In genomic region chr12:6773662-6774351, GRCh38 we compare ENCODE assay signal across 12 cellular contexts. TPM values are rescaled to one million over a fixed set of nuclear protein-coding genes. Genes with fewer than 3 reads are reported as not detected.
DNase-seq lines count a peak whose midpoint lies in the region; ATAC-seq, FAIRE-seq and TF ChIP-seq lines count a peak whose summit lies in the region.
"Had no signal": no experiment of that assay in that cellular context is flagged by ENCODE, and none has a peak within 500 bp of the region (broad histone marks: within the 10 kb centered on the region; RNA-seq: fewer than 3 reads in every experiment).

No MANE protein-coding gene starts in this region.

- H3K9me3 ChIP-seq in small intestine (ENCODE audit: control insufficient read depth, low read depth) (no peaks in the 10 kb centered on the region), body of pancreas (no peaks in the 10 kb centered on the region), aorta (ENCODE audit: control insufficient read depth, low read length) (no peaks in the 10 kb centered on the region)

- H3K4me3 Mint-ChIP-seq in activated CD4-positive, alpha-beta T cell treated with anti-CD3 and anti-CD28 coated beads, Interleukin-2, amount 10 ng/mL, durations not matched to agents 24 days and 14 days: peak overlapping the region; percentile 83
- peak overlapping the region; percentile 89 to 90 for H3K4me3 Mint-ChIP-seq in effector memory CD8-positive, alpha-beta T cell

- peak overlapping the region; percentile 90 for H3K27ac Mint-ChIP-seq in activated CD4-positive, alpha-beta T cell treated with anti-CD3 and anti-CD28 coated beads, Interleukin-2, amount 10 ng/mL, durations not matched to agents 24 days and 14 days
- peak overlapping the region; percentile 91 to 92 for H3K27ac Mint-ChIP-seq in effector memory CD8-positive, alpha-beta T cell

- H3K27me3 ChIP-seq in small intestine (ENCODE audit: control insufficient read depth in 2 of 2, insufficient read depth in 2 of 2, low read length in 2 of 2) (peaks cover 0 to 3% of the 10 kb centered on the region in 2 donors), body of pancreas (no peaks in the 10 kb centered on the region), aorta (ENCODE audit: control insufficient read depth in 1 of 2, insufficient read depth in 2 of 2, low read length in 1 of 2) (no peaks in the 10 kb centered on the region)

- TF ChIP-seq POLR2A in GM12891 (IDR thresholded peaks at IDR 0.05; ENCODE audit: low read depth, low read length) (no peak), body of pancreas (IDR thresholded peaks at IDR 0.05) (no peak)

- 15 to 19% (median 16%) methylated on average over 39 to 57 of the region's 57 CpGs for WGBS in small intestine, 3 donors
- WGBS in body of pancreas, 2 donors: 23 to 30% methylated on average over 15 to 52 of the region's 57 CpGs
- WGBS in aorta, 2 donors: 60% methylated on average over 49 to 57 of the region's 57 CpGs

- H3K36me3 ChIP-seq in small intestine (ENCODE audit: control insufficient read depth in 2 of 2, insufficient read depth in 2 of 2, low read length in 2 of 2) (peaks cover 0 to 2% of the 10 kb centered on the region in 2 donors), body of pancreas (replicated peaks in 1 of 2; ENCODE audit: insufficient read depth in 1 of 2, low read depth in 2 of 2) (no peaks in the 10 kb centered on the region), aorta (ENCODE audit: control insufficient read depth in 1 of 2, insufficient read depth in 2 of 2, low read length in 1 of 2) (peaks cover 0 to 5% of the 10 kb centered on the region in 2 donors)

- intact Hi-C loops in activated CD4-positive, alpha-beta T cell treated with anti-CD3 and anti-CD28 coated beads, Interleukin-2, amount 10 ng/mL, durations not matched to agents 24 days and 14 days (cut with micrococcal nuclease): no loop called here
- intact Hi-C loops in body of pancreas (cut with DNase I): no loop called here
- intact Hi-C loops in aorta (cut with DNase I): loop anchor here in 1 of 2 donors (10.0 kb wide), 1 partner anchor 159 kb away; no protein-coding TSS in a partner anchor

- peaks cover 69% of the 10 kb centered on the region for H3K4me1 Mint-ChIP-seq in activated CD4-positive, alpha-beta T cell treated with anti-CD3 and anti-CD28 coated beads, Interleukin-2, amount 10 ng/mL, durations not matched to agents 24 days and 14 days
- H3K4me1 Mint-ChIP-seq in effector memory CD8-positive, alpha-beta T cell (ENCODE audit: low read depth in 2 of 2): peaks cover 51 to 63% of the 10 kb centered on the region in 2 donors

- H3K4me1 ChIP-seq in small intestine (ENCODE audit: control insufficient read depth in 2 of 2, insufficient read depth in 1 of 2, low read depth in 1 of 2, low read length in 1 of 2) (no peaks in the 10 kb centered on the region), body of pancreas (peaks cover 8% of the 10 kb centered on the region), aorta (ENCODE audit: control insufficient read depth in 1 of 2, insufficient read depth in 2 of 2, low read length in 2 of 2) (no peaks in the 10 kb centered on the region)

- peaks cover 75% of the 10 kb centered on the region for H3K36me3 Mint-ChIP-seq in activated CD4-positive, alpha-beta T cell treated with anti-CD3 and anti-CD28 coated beads, Interleukin-2, amount 10 ng/mL, durations not matched to agents 24 days and 14 days (ENCODE audit: low read depth)
- H3K36me3 Mint-ChIP-seq in effector memory CD8-positive, alpha-beta T cell (ENCODE audit: insufficient read depth): peaks cover 28% of the 10 kb centered on the region

- no peak for DNase-seq in GM12891 (ENCODE audit: insufficient read length, low spot score)
- DNase-seq in activated CD4-positive, alpha-beta T cell treated with anti-CD3 and anti-CD28 coated beads, Interleukin-2, amount 10 ng/mL, durations not matched to agents 24 days and 14 days: peak; percentile 79
- no peak for DNase-seq in effector memory CD8-positive, alpha-beta T cell
- no peak for DNase-seq in small intestine
- no peak for DNase-seq in body of pancreas
- DNase-seq in aorta: no peak
- no peak for DNase-seq in AG08395 (ENCODE audit: low spot score)
- DNase-seq: cortex of kidney, NCI-H226, T1000 had no signal

- no peak for TF ChIP-seq CTCF in body of pancreas (IDR thresholded peaks at IDR 0.05)

- no peaks in the 10 kb centered on the region for H3K27me3 Mint-ChIP-seq in activated CD4-positive, alpha-beta T cell treated with anti-CD3 and anti-CD28 coated beads, Interleukin-2, amount 10 ng/mL, durations not matched to agents 24 days and 14 days
- no peaks in the 10 kb centered on the region for H3K27me3 Mint-ChIP-seq in effector memory CD8-positive, alpha-beta T cell

- peak overlapping the region; percentile 15 to 38 for H3K27ac ChIP-seq in small intestine (ENCODE audit: low read depth in 1 of 2, low read length in 1 of 2)
- no peak overlapping the region for H3K27ac ChIP-seq in body of pancreas
- H3K27ac ChIP-seq in aorta (ENCODE audit: low read depth in 1 of 2, low read length in 2 of 2): no peak overlapping the region

- H3K4me3 ChIP-seq in small intestine (ENCODE audit: low read depth in 1 of 2, low read length in 2 of 2) (peak overlapping the region in 1 of 2 donors; percentile 46), body of pancreas (no peak overlapping the region), aorta (ENCODE audit: low read length in 2 of 2) (no peak overlapping the region)
- H3K4me3 ChIP-seq: lung had no signal

- ATAC-seq in effector memory CD8-positive, alpha-beta T cell (replicated peaks): peak; percentile 19
- ATAC-seq in body of pancreas: no peak
- no peak for ATAC-seq in aorta (ENCODE audit: low FRiP score)
- ATAC-seq in HG02642 (IDR thresholded peaks at IDR 0.05; ENCODE audit: poor library complexity, unreplicated experiment): no peak

- FAIRE-seq in GM12891 (lab: Jason Lieb, UNC) (peak; percentile 5), small intestine (lab: Jason Lieb, UNC) (no peak)

- H3K9me3 Mint-ChIP-seq in activated CD4-positive, alpha-beta T cell treated with anti-CD3 and anti-CD28 coated beads, Interleukin-2, amount 10 ng/mL, durations not matched to agents 24 days and 14 days: no peaks in the 10 kb centered on the region
- H3K9me3 Mint-ChIP-seq in effector memory CD8-positive, alpha-beta T cell: no peaks in the 10 kb centered on the region

TF ChIP-seq in GM12891, 5 proteins besides CTCF, POLR2A, EP300 and RAD21:
- TF ChIP-seq TAF1 (IDR thresholded peaks at IDR 0.05; ENCODE audit: low read depth, low read length) (no peak), SPI1 (IDR thresholded peaks at IDR 0.05; ENCODE audit: low read depth, low read length) (no peak), POLR2AphosphoS5 (IDR thresholded peaks at IDR 0.05; ENCODE audit: low read depth, low read length) (no peak), PAX5 (IDR thresholded peaks at IDR 0.05; ENCODE audit: insufficient read depth, low read length, severe bottlenecking) (no peak), POU2F2 (IDR thresholded peaks at IDR 0.05; ENCODE audit: low read depth, low read length) (no peak)
TF ChIP-seq in GM12891: peak in this region for 0.

RNA-seq across cellular contexts. Expression of gene LAG3, which starts 1.5 kb away (rescaled TPM):
- polyA plus RNA-seq in GM12891 (2012; ENCODE audit: low read depth, missing spikeins): 1.4 TPM
- total RNA-seq in activated CD4-positive, alpha-beta T cell treated with anti-CD3 and anti-CD28 coated beads, Interleukin-2, amount 10 ng/mL, durations not matched to agents 24 days and 14 days: 253 and 269 TPM in 2 replicates
- polyA plus RNA-seq in small intestine: 1 to 10 TPM in 1 of 3 donors, under 1 TPM in 2; 0.67 to 5.9 (median 0.76) TPM
- not detected for total RNA-seq in body of pancreas
- total RNA-seq in aorta: 1 to 10 TPM; 1.2 to 1.8 TPM
- 1 to 10 TPM in 1 of 2 donors, under 1 TPM in 1; 0.25 to 2.4 TPM for polyA plus RNA-seq in aorta

RNA-seq across cellular contexts. Expression of gene PTMS, which starts 7.6 kb away (rescaled TPM):
- 58.6 TPM for polyA plus RNA-seq in GM12891 (2012; ENCODE audit: low read depth, missing spikeins)
- 245 and 267 TPM in 2 replicates for total RNA-seq in activated CD4-positive, alpha-beta T cell treated with anti-CD3 and anti-CD28 coated beads, Interleukin-2, amount 10 ng/mL, durations not matched to agents 24 days and 14 days
- polyA plus RNA-seq in small intestine (100 to 1,000 TPM in 1 of 3 donors, 10 to 100 TPM in 2; 34.0 to 204 (median 85.9) TPM), aorta (100 to 1,000 TPM; 549 to 584 TPM)
- total RNA-seq in body of pancreas (100 to 1,000 TPM in 1 of 2 donors, 10 to 100 TPM in 1; 69.5 to 109 TPM), aorta (100 to 1,000 TPM; 358 to 396 TPM)

RNA-seq across cellular contexts. Expression of gene CD4, which starts 15.5 kb away (rescaled TPM):
- polyA plus RNA-seq in GM12891 (2012; ENCODE audit: low read depth, missing spikeins): 15.3 TPM
- 264 and 271 TPM in 2 replicates for total RNA-seq in activated CD4-positive, alpha-beta T cell treated with anti-CD3 and anti-CD28 coated beads, Interleukin-2, amount 10 ng/mL, durations not matched to agents 24 days and 14 days
- 1 to 10 TPM in 2 of 3 donors, under 1 TPM in 1; 0.89 to 7.8 (median 5.1) TPM for polyA plus RNA-seq in small intestine
- total RNA-seq in body of pancreas: 1 to 10 TPM; 3.0 to 5.2 TPM
- 10 to 100 TPM; 20.1 to 40.6 TPM for total RNA-seq in aorta
- polyA plus RNA-seq in aorta: 10 to 100 TPM in 1 of 2 donors, 1 to 10 TPM in 1; 2.1 to 14.3 TPM

RNA-seq across cellular contexts. Expression of gene MLF2, which starts 20.9 kb away (rescaled TPM):
- polyA plus RNA-seq in GM12891 (2012; ENCODE audit: low read depth, missing spikeins): 112 TPM
- total RNA-seq in activated CD4-positive, alpha-beta T cell treated with anti-CD3 and anti-CD28 coated beads, Interleukin-2, amount 10 ng/mL, durations not matched to agents 24 days and 14 days: 163 and 180 TPM in 2 replicates
- polyA plus RNA-seq in small intestine: 100 to 1,000 TPM; 163 to 233 (median 204) TPM
- total RNA-seq in body of pancreas: 10 to 100 TPM; 59.4 to 76.5 TPM
- total RNA-seq in aorta: 100 to 1,000 TPM; 110 to 144 TPM
- 100 to 1,000 TPM; 134 to 141 TPM for polyA plus RNA-seq in aorta

RNA-seq across cellular contexts. Expression of gene GPR162, which starts 47.8 kb away (rescaled TPM):
- 0.18 TPM for polyA plus RNA-seq in GM12891 (2012; ENCODE audit: low read depth, missing spikeins)
- 0.21 and 0.43 TPM in 2 replicates for total RNA-seq in activated CD4-positive, alpha-beta T cell treated with anti-CD3 and anti-CD28 coated beads, Interleukin-2, amount 10 ng/mL, durations not matched to agents 24 days and 14 days
- polyA plus RNA-seq in small intestine (1 to 10 TPM in 2 of 3 donors, not detected in 1; 1.1 to 6.7 TPM), aorta (10 to 100 TPM in 1 of 2 donors, 1 to 10 TPM in 1; 6.0 to 17.2 TPM)
- total RNA-seq in body of pancreas (under 1 TPM in 1 of 2 donors, not detected in 1; 0.78 TPM), aorta (10 to 100 TPM in 1 of 2 donors, 1 to 10 TPM in 1; 4.4 to 16.6 TPM)

Comparison
In these comparisons a context has a peak if more than half of its experiments do, and no peak if none do; other contexts are left out.
1. H3K27ac ChIP-seq: peak in small intestine (2 of 2); none in body of pancreas (0 of 4) and aorta (0 of 2).
2. RNA of gene LAG3, which starts 1.5 kb away (total RNA-seq): 253 to 269 TPM in activated CD4-positive, alpha-beta T cell treated with anti-CD3 and anti-CD28 coated beads, Interleukin-2, amount 10 ng/mL, durations not matched to agents 24 days and 14 days; 1.2 to 1.8 TPM in aorta and not detected in body of pancreas; every median in the first group is over 10 times any median in the second.